ENCODE assay signal across 8 cellular contexts in the genomic region with DNA sequence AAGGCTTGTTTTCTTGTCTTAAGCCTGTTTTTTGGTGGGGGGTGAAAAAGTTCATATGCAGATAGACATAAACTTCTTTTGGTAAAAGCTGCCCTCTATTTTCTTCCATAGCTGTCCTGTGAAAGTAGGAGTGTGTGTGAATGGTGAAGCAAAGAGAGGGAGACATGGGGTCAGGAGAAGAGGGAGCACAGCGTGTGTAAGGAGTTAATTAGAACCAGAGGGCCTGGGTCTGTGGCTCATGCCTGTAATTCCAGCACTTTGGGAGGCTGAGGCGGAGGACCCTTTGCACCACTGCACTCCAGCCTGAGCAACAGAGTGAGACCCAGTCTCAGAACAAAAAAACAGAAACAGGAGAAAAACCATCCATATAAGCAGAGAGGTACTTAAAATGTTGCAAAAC. TPM values are rescaled to one million over a fixed set of nuclear protein-coding genes. Genes with fewer than 3 reads are reported as not detected.
DNase-seq lines count a peak whose midpoint lies in the region; ATAC-seq and TF ChIP-seq lines count a peak whose summit lies in the region.

No MANE protein-coding gene starts in this region.

- H3K36me3 Mint-ChIP-seq in activated T-cell treated with anti-CD3 and anti-CD28 coated beads, Interleukin-2, amount 50 U/mL, for 4 hours (ENCODE audit: insufficient read depth), result peaks cover 13% of the 10 kb centered on the region
- H3K36me3 Mint-ChIP-seq in activated naive CD8-positive, alpha-beta T cell treated with anti-CD3 and anti-CD28 coated beads, Interleukin-2, amount 50 U/mL, for 24 hours (ENCODE audit: low read depth), result peaks cover 23% of the 10 kb centered on the region

- no peaks in the 10 kb centered on the region for H3K9me3 ChIP-seq in tibial artery

- H3K4me1 Mint-ChIP-seq in activated T-cell treated with anti-CD3 and anti-CD28 coated beads, Interleukin-2, amount 50 U/mL, for 4 hours (ENCODE audit: low read depth), result peaks cover 25% of the 10 kb centered on the region
- peaks cover 34% of the 10 kb centered on the region for H3K4me1 Mint-ChIP-seq in activated naive CD8-positive, alpha-beta T cell treated with anti-CD3 and anti-CD28 coated beads, Interleukin-2, amount 50 U/mL, for 24 hours

- no peaks in the 10 kb centered on the region for H3K27me3 Mint-ChIP-seq in activated T-cell treated with anti-CD3 and anti-CD28 coated beads, Interleukin-2, amount 50 U/mL, for 4 hours (ENCODE audit: low read depth)
- no peaks in the 10 kb centered on the region for H3K27me3 Mint-ChIP-seq in activated naive CD8-positive, alpha-beta T cell treated with anti-CD3 and anti-CD28 coated beads, Interleukin-2, amount 50 U/mL, for 24 hours

- H3K27ac Mint-ChIP-seq in activated naive CD8-positive, alpha-beta T cell treated with anti-CD3 and anti-CD28 coated beads, Interleukin-2, amount 50 U/mL, for 24 hours, result peak overlapping the region; percentile 98

- no peaks in the 10 kb centered on the region for H3K9me3 Mint-ChIP-seq in activated T-cell treated with anti-CD3 and anti-CD28 coated beads, Interleukin-2, amount 50 U/mL, for 4 hours
- peaks cover 4% of the 10 kb centered on the region for H3K9me3 Mint-ChIP-seq in activated naive CD8-positive, alpha-beta T cell treated with anti-CD3 and anti-CD28 coated beads, Interleukin-2, amount 50 U/mL, for 24 hours

- peaks cover 0 to 12% (median 6%) of the 10 kb centered on the region in 3 donors for H3K36me3 ChIP-seq in tibial artery

- peak overlapping the region; percentile 62 to 70 for H3K4me3 ChIP-seq in tibial artery

- H3K27ac ChIP-seq in tibial artery, result peak overlapping the region; percentile 86 to 94

- ATAC-seq in activated T-cell treated with anti-CD3 and anti-CD28 coated beads, Interleukin-2, amount 50 U/mL, for 4 hours, result no peak
- no peak for ATAC-seq in activated naive CD8-positive, alpha-beta T cell treated with anti-CD3 and anti-CD28 coated beads, Interleukin-2, amount 50 U/mL, for 24 hours

- DNase-seq in activated T-cell treated with anti-CD3 and anti-CD28 coated beads, Interleukin-2, amount 50 U/mL, for 4 hours, result no peak
- DNase-seq in activated T-cell treated with anti-CD3 and anti-CD28 coated beads for 4 hours (no peak), left kidney (ENCODE audit: low read depth, low spot score) (peak; percentile 53), tibial artery (no peak), NCI-H345 treated with DMSO at 0.1 percent for 48 hours (lab: John Stamatoyannopoulos, UW; ENCODE audit: unreplicated experiment) (no peak), NCI-H226 (no peak), NCI-H2081 (lab: John Stamatoyannopoulos, UW) (no peak)
- DNase-seq in activated naive CD8-positive, alpha-beta T cell treated with anti-CD3 and anti-CD28 coated beads, Interleukin-2, amount 50 U/mL, for 24 hours, result no peak

- peak overlapping the region; percentile 90 for H3K4me3 Mint-ChIP-seq in activated T-cell treated with anti-CD3 and anti-CD28 coated beads, Interleukin-2, amount 50 U/mL, for 4 hours
- H3K4me3 Mint-ChIP-seq in activated naive CD8-positive, alpha-beta T cell treated with anti-CD3 and anti-CD28 coated beads, Interleukin-2, amount 50 U/mL, for 24 hours, result peak overlapping the region; percentile 85

- intact Hi-C loops in tibial artery (cut with DNase I; ENCODE audit: low total_unique reads), result no loop called here

- H3K27me3 ChIP-seq in tibial artery, result no peaks in the 10 kb centered on the region

- TF ChIP-seq CTCF in tibial artery (IDR thresholded peaks at IDR 0.05), result no peak

- H3K4me1 ChIP-seq in tibial artery, result peaks cover 0 to 17% (median 15%) of the 10 kb centered on the region in 4 donors

RNA-seq across cellular contexts. Expression of gene CCNL1, which starts 16.2 kb away (rescaled TPM):
- total RNA-seq in activated T-cell treated with anti-CD3 and anti-CD28 coated beads, Interleukin-2, amount 50 U/mL, for 4 hours, result 100 to 1,000 TPM; 138 to 152 (median 151) TPM
